In the genomic region with DNA sequence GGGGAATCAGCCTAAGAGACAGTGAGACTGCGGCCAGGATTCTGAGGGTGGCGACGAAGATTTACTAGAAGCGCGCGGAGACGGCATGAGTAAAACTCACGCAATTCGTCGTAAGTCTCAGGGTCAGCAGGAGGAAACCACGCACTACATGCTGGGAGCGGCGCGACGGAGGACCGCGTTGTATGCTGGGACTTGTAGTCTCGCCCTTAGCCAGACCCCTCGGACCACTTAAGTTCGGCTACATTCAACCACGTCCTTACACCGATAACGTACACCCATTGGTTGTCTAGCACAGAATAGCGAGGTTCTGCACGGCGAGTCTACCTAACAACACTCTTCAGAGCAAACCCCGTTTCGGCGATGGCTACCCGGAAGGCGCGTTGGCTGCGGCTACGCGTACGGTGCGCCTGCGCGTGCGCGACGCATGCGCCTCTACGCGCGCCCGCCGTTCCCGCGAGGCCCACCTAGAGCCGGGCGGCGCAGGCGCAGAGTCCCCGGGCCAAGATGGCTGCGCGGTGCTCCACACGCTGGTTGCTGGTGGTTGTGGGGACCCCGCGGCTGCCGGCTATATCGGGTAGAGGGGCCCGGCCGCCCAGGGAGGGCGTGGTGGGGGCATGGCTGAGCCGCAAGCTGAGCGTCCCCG, we compare ENCODE assay signal across 8 cellular contexts. TPM values are rescaled to one million over a fixed set of nuclear protein-coding genes. Genes with fewer than 3 reads are reported as not detected.
DNase-seq lines count a peak whose midpoint lies in the region; FAIRE-seq and TF ChIP-seq lines count a peak whose summit lies in the region.

A gene (plus strand): TSS at position 491 of the 643 bp plus-strand sequence. CDS start 14 bp downstream, at position 505.

- peak within 1 kb of the TSS; percentile 4 for H2AFZ ChIP-seq in neuron (ENCODE audit: low read depth, low read length)

- H3K4me1 ChIP-seq in SJSA1 (replicated peaks), result peaks cover 14% of the 10 kb centered on the region
- H3K4me1 ChIP-seq in neuron (ENCODE audit: insufficient read depth, low read length), result peaks cover 14% of the 10 kb centered on the region

- peak; percentile 81 for DNase-seq in GM04503 (ENCODE audit: low read depth)
- DNase-seq in HFF-Myc (ENCODE audit: extremely low read depth, low read depth), result peak; percentile 88
- DNase-seq in MV-4-11 (lab: John Stamatoyannopoulos, UW), result peak; percentile 95
- peak; percentile 92 to 98 for DNase-seq in SJSA1 (ENCODE audit: low read depth in 1 of 2, low spot score in 2 of 2)
- DNase-seq in activated naive CD4-positive, alpha-beta T cell (lab: John Stamatoyannopoulos, UW), result peak; percentile 82 to 94 (median 87)
- DNase-seq in frontal cortex (ENCODE audit: low spot score in 2 of 2), result peak; percentile 94 to 95
- DNase-seq in stromal cell of bone marrow (ENCODE audit: low read depth), result peak; percentile 90

- H3K4me3 ChIP-seq in HFF-Myc (replicated peaks; ENCODE audit: low read depth, low read length) (peak within 1 kb of the TSS; percentile 85), SJSA1 (peak within 1 kb of the TSS; percentile 80), neuron (ENCODE audit: low read length) (peak within 1 kb of the TSS; percentile 59)

- no peak for FAIRE-seq in frontal cortex (lab: Jason Lieb, UNC)

- peak within 1 kb of the TSS; percentile 88 for H3K27ac ChIP-seq in SJSA1

- no peak for TF ChIP-seq CTCF in HFF-Myc (IDR thresholded peaks at IDR 0.05; ENCODE audit: low read depth, low read length, missing control alignments)

- H3K36me3 ChIP-seq in SJSA1 (peaks cover 32% of the 10 kb centered on the region), neuron (ENCODE audit: insufficient read depth, low read length) (peaks cover 5% of the 10 kb centered on the region)

- H3K9me3 ChIP-seq in SJSA1 (replicated peaks) (no peaks in the 10 kb centered on the region), neuron (ENCODE audit: low read length) (no peaks in the 10 kb centered on the region)

- H3K27me3 ChIP-seq in SJSA1 (replicated peaks) (no peaks in the 10 kb centered on the region), neuron (ENCODE audit: insufficient read depth, low read length) (no peaks in the 10 kb centered on the region)

RNA-seq across cellular contexts. Expression of the gene that starts here (rescaled TPM):
- total RNA-seq in SJSA1 (2014; rRNA removed; shearing (Covaris generic)), result 58.2 and 81.9 TPM in 2 replicates
- total RNA-seq in frontal cortex, result 42.8 TPM

Comparison
In these comparisons a context has a peak if more than half of its experiments do, and no peak if none do; other contexts are left out.
1. Peak in every context shown above with its lines: DNase-seq, H3K4me3 ChIP-seq and H3K27ac ChIP-seq.